Comparison of ENCODE assay signal across 16 cellular contexts in the genomic region with DNA sequence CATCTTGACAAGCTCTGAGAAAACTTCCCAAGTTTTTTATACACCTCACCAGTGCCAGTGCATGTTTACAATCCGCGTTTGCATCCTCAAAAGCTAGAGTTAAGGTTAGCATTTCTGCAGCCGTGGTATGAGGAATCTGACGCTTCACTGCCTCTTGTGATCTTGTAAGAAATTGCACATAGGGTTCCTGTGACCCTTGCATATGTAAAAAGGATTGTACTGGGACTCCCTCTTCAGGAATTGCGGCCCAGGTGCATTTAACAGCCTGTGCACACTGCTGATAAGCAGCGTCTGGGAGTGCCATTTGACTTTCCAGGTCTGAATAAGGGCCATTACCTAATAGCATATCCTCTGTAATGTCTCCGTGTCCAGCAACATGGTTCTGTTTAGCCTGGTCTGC. TPM values are rescaled to one million over a fixed set of nuclear protein-coding genes. Genes with fewer than 3 reads are reported as not detected.
DNase-seq lines count a peak whose midpoint lies in the region; ATAC-seq and TF ChIP-seq lines count a peak whose summit lies in the region.
"Had no signal": no experiment of that assay in that cellular context is flagged by ENCODE, and none has a peak within 500 bp of the region (broad histone marks: within the 10 kb centered on the region; RNA-seq: fewer than 3 reads in every experiment).

No MANE protein-coding gene starts in this region.

- CTCF ChIA-PET in PC-3 (lab: Charles Lee), result no interaction called here

- no peaks in the 10 kb centered on the region for H3K36me3 ChIP-seq in HAP-1 (replicated peaks)
- H3K36me3 ChIP-seq in PC-3 (ENCODE audit: low read depth, low read length), result no peaks in the 10 kb centered on the region
- H3K36me3 ChIP-seq in MM.1S (replicated peaks; ENCODE audit: insufficient read depth, low read length), result no peaks in the 10 kb centered on the region

- H3K27me3 Mint-ChIP-seq in CD14-positive monocyte (ENCODE audit: low read depth in 3 of 3), result peaks cover 0 to 1% (median 0%) of the 10 kb centered on the region in 3 donors
- H3K27me3 Mint-ChIP-seq: activated CD4-positive, alpha-beta memory T cell treated with anti-CD3 and anti-CD28 coated beads, Interleukin-2, amount 10 ng/mL, durations not matched to agents 7 days and 5 days; central memory CD8-positive, alpha-beta T cell had no signal

- in situ Hi-C loops in HAP-1 (cut with MboI; ENCODE audit: low sequenced_read_pairs), result no loop called here

- H2AFZ ChIP-seq in PC-3 (ENCODE audit: low read length) (no peak overlapping the region), MM.1S (ENCODE audit: low read length) (no peak overlapping the region)

- no TSS peak for BruUV-seq in PC-3 (replicated peaks; lab: Mats Ljungman, UMichigan)

- peaks cover 4% of the 10 kb centered on the region for H3F3A ChIP-seq in PC-3 (ENCODE audit: low read length, unreplicated experiment)
- H3F3A ChIP-seq in MM.1S (ENCODE audit: insufficient read depth, low read length), result no peaks in the 10 kb centered on the region

- DNase-seq in CD14-positive monocyte (ENCODE audit: low spot score) (no peak), HAP-1 (ENCODE audit: low spot score in 2 of 2) (peak; percentile 9 to 16), PC-3 (peak; percentile 71), fibroblast of pulmonary artery (ENCODE audit: low read depth) (peak; percentile 21), hypothalamus (lab: John Stamatoyannopoulos, UW) (no peak), MM.1S (no peak)
- DNase-seq in stimulated activated CD4-positive, alpha-beta T cell treated with anti-CD3 and anti-CD28 coated beads, Interleukin-15, amount 100 ng/mL, for 24 hours, result no peak
- DNase-seq: activated CD4-positive, alpha-beta memory T cell treated with anti-CD3 and anti-CD28 coated beads, Interleukin-2, amount 10 ng/mL, durations not matched to agents 7 days and 5 days; activated naive CD4-positive, alpha-beta T cell; immature natural killer cell; MV-4-11; NK-92 treated with Interleukin-12 subunit alpha and Interleukin-12 subunit beta, amount 100 ng/mL, for 24 hours; retina had no signal

- TF ChIP-seq CTCF in CD14-positive monocyte (IDR thresholded peaks at IDR 0.05) (peak; percentile 48), PC-3 (conservative IDR thresholded peaks at IDR 0.05; ENCODE audit: low read depth, low read length) (peak; percentile 61), fibroblast of pulmonary artery (IDR thresholded peaks at IDR 0.05; ENCODE audit: low read length, missing control alignments) (no peak), MM.1S (IDR thresholded peaks at IDR 0.05; ENCODE audit: low read length) (no peak)

- no peaks in the 10 kb centered on the region for H4K20me1 ChIP-seq in PC-3 (ENCODE audit: low read length)
- H4K20me1 ChIP-seq in MM.1S (ENCODE audit: insufficient read depth, low read length), result no peaks in the 10 kb centered on the region

- no peak overlapping the region for H3K4me3 ChIP-seq in HAP-1
- H3K4me3 ChIP-seq in PC-3 (ENCODE audit: low read length), result no peak overlapping the region
- no peak overlapping the region for H3K4me3 ChIP-seq in fibroblast of pulmonary artery (replicated peaks; ENCODE audit: low read depth, low read length)
- no peak overlapping the region for H3K4me3 ChIP-seq in MM.1S (ENCODE audit: low read length)

- H3K9ac ChIP-seq in PC-3 (ENCODE audit: low read length) (no peak overlapping the region), MM.1S (ENCODE audit: low read length) (no peak overlapping the region)

- H3K9me3 ChIP-seq in HAP-1 (no peaks in the 10 kb centered on the region), PC-3 (ENCODE audit: low read length) (no peaks in the 10 kb centered on the region), MM.1S (replicated peaks; ENCODE audit: insufficient read depth, low read length) (no peaks in the 10 kb centered on the region)

- H3K27me3 ChIP-seq in HAP-1 (ENCODE audit: low read depth) (no peaks in the 10 kb centered on the region), PC-3 (ENCODE audit: low read length) (no peaks in the 10 kb centered on the region), MM.1S (replicated peaks; ENCODE audit: insufficient read depth, low read length) (no peaks in the 10 kb centered on the region)

- H3K4me1 ChIP-seq in HAP-1, result no peaks in the 10 kb centered on the region
- H3K4me1 ChIP-seq in PC-3 (ENCODE audit: insufficient read depth, low read length), result peaks cover 45% of the 10 kb centered on the region
- no peaks in the 10 kb centered on the region for H3K4me1 ChIP-seq in MM.1S (ENCODE audit: low read length)

- H3K79me2 ChIP-seq in PC-3 (ENCODE audit: low read length) (no peaks in the 10 kb centered on the region), MM.1S (ENCODE audit: low read length) (no peaks in the 10 kb centered on the region)

- POLR2A ChIA-PET in PC-3 (lab: Charles Lee; ENCODE audit: unreplicated experiment), result no interaction called here

- intact Hi-C loops in CD14-positive monocyte (cut with micrococcal nuclease), result no loop called here
- intact Hi-C loops in PC-3 (cut with micrococcal nuclease), result no loop called here

- no peaks in the 10 kb centered on the region for H3K9me2 ChIP-seq in PC-3 (replicated peaks; ENCODE audit: low read length)
- H3K9me2 ChIP-seq in MM.1S (replicated peaks; ENCODE audit: insufficient read depth, low read length), result no peaks in the 10 kb centered on the region

- H3K27ac ChIP-seq in PC-3 (ENCODE audit: low read length) (no peak overlapping the region), MM.1S (ENCODE audit: low read length) (no peak overlapping the region)

- H3K4me2 ChIP-seq in PC-3 (ENCODE audit: low read length) (peak overlapping the region; percentile 41), MM.1S (ENCODE audit: low read depth, low read length) (no peak overlapping the region)

- peaks cover 0 to 9% (median 3%) of the 10 kb centered on the region in 7 donors for H3K9me3 Mint-ChIP-seq in CD14-positive monocyte

- no peak overlapping the region for H3K4me3 Mint-ChIP-seq in CD14-positive monocyte
- H3K4me3 Mint-ChIP-seq: activated CD4-positive, alpha-beta memory T cell treated with anti-CD3 and anti-CD28 coated beads, Interleukin-2, amount 10 ng/mL, durations not matched to agents 7 days and 5 days; central memory CD8-positive, alpha-beta T cell; immature natural killer cell had no signal

- H3K27ac Mint-ChIP-seq in CD14-positive monocyte, result peak overlapping the region in 6 of 7 donors; percentile 46 to 99 (median 96)
- H3K27ac Mint-ChIP-seq: activated CD4-positive, alpha-beta memory T cell treated with anti-CD3 and anti-CD28 coated beads, Interleukin-2, amount 10 ng/mL, durations not matched to agents 7 days and 5 days; immature natural killer cell had no signal

- peaks cover 0 to 3% of the 10 kb centered on the region in 2 donors for H3K36me3 Mint-ChIP-seq in CD14-positive monocyte

- H3K4me1 Mint-ChIP-seq in CD14-positive monocyte, result peaks cover 84% of the 10 kb centered on the region
- H3K4me1 Mint-ChIP-seq: activated CD4-positive, alpha-beta memory T cell treated with anti-CD3 and anti-CD28 coated beads, Interleukin-2, amount 10 ng/mL, durations not matched to agents 7 days and 5 days; central memory CD8-positive, alpha-beta T cell had no signal

- no peak for ATAC-seq in PC-3
- ATAC-seq in GM21528 (IDR thresholded peaks at IDR 0.05; ENCODE audit: low FRiP score, unreplicated experiment), result no peak

RNA-seq across cellular contexts. Expression of a gene that starts 15.3 kb away (rescaled TPM):
- 1 to 10 TPM; 3.5 to 3.8 TPM for polyA plus RNA-seq in CD14-positive monocyte
- total RNA-seq in PC-3 (2014; rRNA removed), result 0.17 and 0.26 TPM in 2 replicates
- total RNA-seq: activated CD4-positive, alpha-beta memory T cell treated with anti-CD3 and anti-CD28 coated beads, Interleukin-2, amount 10 ng/mL, durations not matched to agents 7 days and 5 days; T-helper 2 cell treated with Interferon-gamma antibody and Interleukin-4, amounts not matched to agents 100 ng/mL and 5 ng/mL, for 36 hours had no signal
- polyA plus RNA-seq: immature natural killer cell had no signal

RNA-seq across cellular contexts. Expression of a gene that starts 49.2 kb away (rescaled TPM):
- polyA plus RNA-seq in CD14-positive monocyte, result 100 to 1,000 TPM in 1 of 2 donors, 10 to 100 TPM in 1; 70.3 to 108 TPM
- total RNA-seq in PC-3 (2014; rRNA removed), result not detected in 2 replicates
- total RNA-seq: activated CD4-positive, alpha-beta memory T cell treated with anti-CD3 and anti-CD28 coated beads, Interleukin-2, amount 10 ng/mL, durations not matched to agents 7 days and 5 days; T-helper 2 cell treated with Interferon-gamma antibody and Interleukin-4, amounts not matched to agents 100 ng/mL and 5 ng/mL, for 36 hours had no signal
- polyA plus RNA-seq: immature natural killer cell had no signal

RNA-seq across cellular contexts. Expression of a gene that starts 58.5 kb away (rescaled TPM):
- 1,000 to 10,000 TPM in 1 of 2 donors, 100 to 1,000 TPM in 1; 991 to 1,265 TPM for polyA plus RNA-seq in CD14-positive monocyte
- total RNA-seq in PC-3 (2014; rRNA removed), result 0.46 and 0.55 TPM in 2 replicates
- total RNA-seq: activated CD4-positive, alpha-beta memory T cell treated with anti-CD3 and anti-CD28 coated beads, Interleukin-2, amount 10 ng/mL, durations not matched to agents 7 days and 5 days; T-helper 2 cell treated with Interferon-gamma antibody and Interleukin-4, amounts not matched to agents 100 ng/mL and 5 ng/mL, for 36 hours had no signal

Comparison
In these comparisons a context has a peak if more than half of its experiments do, and no peak if none do; other contexts are left out.
1. DNase-seq: peak in HAP-1 (2 of 2), PC-3 (single experiment) and fibroblast of pulmonary artery (single experiment); none in CD14-positive monocyte (single experiment), stimulated activated CD4-positive, alpha-beta T cell treated with anti-CD3 and anti-CD28 coated beads, Interleukin-15, amount 100 ng/mL, for 24 hours (single experiment), hypothalamus (0 of 51) and MM.1S (single experiment).
2. CTCF ChIP-seq: peak in CD14-positive monocyte (single experiment) and PC-3 (single experiment); none in fibroblast of pulmonary artery (single experiment) and MM.1S (single experiment).